31 cellular contexts compared by ENCODE assay signal in genomic region chr2:31555967-31556706, GRCh38. TPM values are rescaled to one million over a fixed set of nuclear protein-coding genes. Genes with fewer than 3 reads are reported as not detected.
DNase-seq lines count a peak whose midpoint lies in the region; ATAC-seq, FAIRE-seq and TF ChIP-seq lines count a peak whose summit lies in the region.
"Had no signal": no experiment of that assay in that cellular context is flagged by ENCODE, and none has a peak within 500 bp of the region (broad histone marks: within the 10 kb centered on the region; RNA-seq: fewer than 3 reads in every experiment).

No MANE protein-coding gene starts in this region.

- in situ Hi-C loops in HepG2 (cut with HindIII; ENCODE audit: extremely low pct_ligation_motif_present, low pct_unique_long_range_greater_than_20kb): no loop called here

- H3K27ac ChIP-seq in HepG2 (ENCODE audit: extremely low read length, insufficient read depth, low read length): no peak overlapping the region
- peak overlapping the region; percentile 93 to 94 for H3K27ac ChIP-seq in liver (ENCODE audit: low read depth in 1 of 2, low read length in 2 of 2)
- H3K27ac ChIP-seq: BLaER1 had no signal

- H3K4me2 ChIP-seq in HepG2 (ENCODE audit: low read depth, low read length): no peak overlapping the region
- H3K4me2 ChIP-seq: BLaER1 had no signal

- peak overlapping the region; percentile 3 for H3K27ac Mint-ChIP-seq in activated T-cell treated with anti-CD3 and anti-CD28 coated beads, Interleukin-2, amount 50 U/mL, for 72 hours
- H3K27ac Mint-ChIP-seq: CD14-positive monocyte; CD4-positive, alpha-beta memory T cell; CD4-positive, CD25-positive, alpha-beta regulatory T cell; CD8-positive, alpha-beta memory T cell had no signal

- no peaks in the 10 kb centered on the region for H3K4me1 Mint-ChIP-seq in activated T-cell treated with anti-CD3 and anti-CD28 coated beads, Interleukin-2, amount 50 U/mL, for 72 hours (ENCODE audit: low read depth)
- H3K4me1 Mint-ChIP-seq: CD4-positive, alpha-beta memory T cell; CD4-positive, CD25-positive, alpha-beta regulatory T cell; CD8-positive, alpha-beta memory T cell had no signal

- no peak for TF ChIP-seq POLR2A in HepG2 (IDR thresholded peaks at IDR 0.05; ENCODE audit: insufficient read depth in 1 of 2, low read depth in 2 of 2, low read length in 2 of 2)

- no peak overlapping the region for H3K9ac ChIP-seq in HepG2 (ENCODE audit: insufficient read depth, low read depth, low read length)
- H3K9ac ChIP-seq in liver (ENCODE audit: low read depth in 1 of 2, low read length in 2 of 2): no peak overlapping the region
- H3K9ac ChIP-seq: BLaER1 had no signal

- no peak for TF ChIP-seq EP300 in HepG2 (IDR thresholded peaks at IDR 0.05; ENCODE audit: low read depth in 2 of 2, low read length in 2 of 2)
- no peak for TF ChIP-seq EP300 in HepG2 (CRISPR knock-in tag; IDR thresholded peaks at IDR 0.05; ENCODE audit: borderline replicate concordance)

- H3K79me2 ChIP-seq in HepG2 (ENCODE audit: insufficient read depth, low read length): no peaks in the 10 kb centered on the region

- no TSS peak for BruUV-seq in HepG2 (replicated peaks; lab: Mats Ljungman, UMichigan)

- POLR2A ChIA-PET in HepG2 (lab: Yijun Ruan, JAX): no interaction called here

- H3K9me3 Mint-ChIP-seq in activated T-cell treated with anti-CD3 and anti-CD28 coated beads, Interleukin-2, amount 50 U/mL, for 72 hours: peaks cover 4 to 8% of the 10 kb centered on the region in 2 donors

- no peaks in the 10 kb centered on the region for H3K36me3 ChIP-seq in HepG2 (replicated peaks in 1 of 2; ENCODE audit: control insufficient read depth in 1 of 2, insufficient read depth in 2 of 2, low read length in 2 of 2)
- H3K36me3 ChIP-seq in liver (ENCODE audit: control insufficient read depth in 4 of 4, insufficient read depth in 3 of 4, low read depth in 1 of 4, low read length in 3 of 4): no peaks in the 10 kb centered on the region
- H3K36me3 ChIP-seq: BE2C, BLaER1 had no signal

- H3K4me1 ChIP-seq in HepG2 (ENCODE audit: insufficient read depth, low read length) (peaks cover 14% of the 10 kb centered on the region), liver (ENCODE audit: control insufficient read depth in 4 of 4, insufficient read depth in 4 of 4, low read length in 3 of 4) (peaks cover 6 to 51% (median 19%) of the 10 kb centered on the region in 4 donors)
- H3K4me1 ChIP-seq: BE2C, BLaER1 had no signal

- H4K20me1 ChIP-seq in HepG2 (ENCODE audit: insufficient read depth, low read length): no peaks in the 10 kb centered on the region
- H4K20me1 ChIP-seq: BLaER1 had no signal

- CTCF ChIA-PET in HepG2 (lab: Yijun Ruan, JAX; ENCODE audit: low intra/inter-chr PET ratio, low total read pairs): no interaction called here

- H3K9me3 ChIP-seq in HepG2 (ENCODE audit: low read length) (no peaks in the 10 kb centered on the region), liver (ENCODE audit: control insufficient read depth in 4 of 4, low read length in 3 of 4) (peaks cover 0 to 2% (median 0%) of the 10 kb centered on the region in 4 donors)
- H3K9me3 ChIP-seq: BE2C had no signal

- TF ChIP-seq CTCF in HepG2 (CRISPR knock-in tag; IDR thresholded peaks at IDR 0.05) (no peak), liver (IDR thresholded peaks at IDR 0.05; ENCODE audit: low read depth, low read length, missing input control) (no peak)

- H2AFZ ChIP-seq in HepG2 (ENCODE audit: low read length): no peak overlapping the region

- DNase-seq in activated T-cell treated with anti-CD3 and anti-CD28 coated beads, Interleukin-2, amount 50 U/mL, for 72 hours: no peak
- DNase-seq in activated T-cell treated with anti-CD3 and anti-CD28 coated beads, Interleukin-2, amount 50 U/mL, for 1 hour: no peak
- DNase-seq in HepG2 (ENCODE audit: low spot score) (no peak), NCI-H510A treated with DMSO at 0.1 percent for 48 hours (lab: John Stamatoyannopoulos, UW) (no peak)
- DNase-seq: 8988T; ACHN; BE2C; C1 segment of cervical spinal cord; CD4-positive, alpha-beta memory T cell; CD4-positive, CD25-positive, alpha-beta regulatory T cell; CD8-positive, alpha-beta memory T cell; COR-L47; DMS 273 treated with DMSO at 0.1 percent for 48 hours; DMS153; DMS79; DND-41; EL; GDM1 had no signal

- no peak overlapping the region for H3K4me3 ChIP-seq in HepG2 (replicated peaks in 1 of 3; ENCODE audit: insufficient read depth in 1 of 3, low read depth in 2 of 3, low read length in 3 of 3)
- no peak overlapping the region for H3K4me3 ChIP-seq in liver (ENCODE audit: low read depth in 1 of 3, low read length in 3 of 3)
- H3K4me3 ChIP-seq: BLaER1, GM12878 had no signal

- FAIRE-seq in HepG2 (lab: Jason Lieb, UNC): no peak
- FAIRE-seq: A204.1, GM12878, GM12892, GM18507, GM19239 had no signal

- no peak overlapping the region for H3K4me3 Mint-ChIP-seq in activated T-cell treated with anti-CD3 and anti-CD28 coated beads, Interleukin-2, amount 50 U/mL, for 72 hours
- H3K4me3 Mint-ChIP-seq: CD14-positive monocyte; CD4-positive, alpha-beta memory T cell; CD4-positive, CD25-positive, alpha-beta regulatory T cell; CD8-positive, alpha-beta memory T cell had no signal

- 23% methylated on average over 3 of the region's 3 CpGs for WGBS in HepG2 (ENCODE audit: low lambda C conversion rate)
- WGBS in liver: 73% methylated on average over 3 of the region's 3 CpGs

- H3K27me3 ChIP-seq in HepG2 (ENCODE audit: control insufficient read depth in 1 of 2, insufficient read depth in 2 of 2, low read length in 2 of 2) (peaks cover 0 to 8% of the 10 kb centered on the region in 2 experiments; a peak in 1 of 5 replicates), liver (ENCODE audit: control insufficient read depth in 4 of 4, insufficient read depth in 4 of 4, low read length in 3 of 4) (no peaks in the 10 kb centered on the region)
- H3K27me3 ChIP-seq: BE2C, BLaER1 had no signal

- ATAC-seq in activated T-cell treated with anti-CD3 and anti-CD28 coated beads, Interleukin-2, amount 50 U/mL, for 72 hours (replicated peaks in 1 of 2): no peak
- no peak for ATAC-seq in HepG2
- ATAC-seq in GM18907 (IDR thresholded peaks at IDR 0.05; ENCODE audit: unreplicated experiment): no peak
- ATAC-seq: GM12878 had no signal

- H3K27me3 Mint-ChIP-seq in activated T-cell treated with anti-CD3 and anti-CD28 coated beads, Interleukin-2, amount 50 U/mL, for 72 hours (ENCODE audit: low read depth): no peaks in the 10 kb centered on the region

- TF ChIP-seq RAD21 in HepG2 (CRISPR knock-in tag; IDR thresholded peaks at IDR 0.05) (no peak), liver (IDR thresholded peaks at IDR 0.05) (no peak)

- intact Hi-C loops in HepG2 (cut with micrococcal nuclease; ENCODE audit: unreplicated experiment): no loop called here

- H3K36me3 Mint-ChIP-seq in activated T-cell treated with anti-CD3 and anti-CD28 coated beads, Interleukin-2, amount 50 U/mL, for 72 hours (ENCODE audit: insufficient read depth in 2 of 2): peaks cover 0 to 2% of the 10 kb centered on the region in 2 donors
- H3K36me3 Mint-ChIP-seq: CD14-positive monocyte; CD4-positive, alpha-beta memory T cell; CD4-positive, CD25-positive, alpha-beta regulatory T cell had no signal

TF ChIP-seq in liver, 16 proteins besides CTCF, POLR2A, EP300 and RAD21 (continues in another document):
- TF ChIP-seq ATF3 (IDR thresholded peaks at IDR 0.05) (no peak), RXRA (IDR thresholded peaks at IDR 0.05) (peak in 1 of 2 donors; percentile 31), GABPA (IDR thresholded peaks at IDR 0.05 in 1 of 2, conservative IDR thresholded peaks at IDR 0.05 in 1 of 2) (no peak), NR2F2 (IDR thresholded peaks at IDR 0.05) (no peak)

RNA-seq across cellular contexts. Expression of gene SRD5A2, which starts 24.6 kb away (rescaled TPM):
- total RNA-seq in activated T-cell treated with anti-CD3 and anti-CD28 coated beads, Interleukin-2, amount 50 U/mL, for 72 hours: not detected
- not detected in 2 replicates for total RNA-seq in HepG2 (2016; rRNA removed; fragmentation: Illumina TruSeq; extraction: Trizol)
- not detected in 2 replicates for total RNA-seq in HepG2 (2016; cell fraction: cytosol; rRNA removed; fragmentation: Illumina TruSeq; extraction: Trizol; ENCODE audit: low read depth)
- not detected in 2 replicates for total RNA-seq in HepG2 (2016; cell fraction: insoluble cytoplasmic fraction; rRNA removed; fragmentation: Illumina TruSeq; extraction: Trizol)
- total RNA-seq in HepG2 (2016; cell fraction: membrane; rRNA removed; fragmentation: Illumina TruSeq; extraction: Trizol): not detected in 2 replicates
- total RNA-seq in HepG2 (2016; cell fraction: nucleus; rRNA removed; fragmentation: Illumina TruSeq; extraction: Trizol): not detected in 2 replicates
- polyA plus RNA-seq in HepG2 (2011; rRNA removed): 0.01 and 0.04 TPM in 2 replicates
- 0.01 TPM in 1 of 2 replicates, not detected in the other for polyA plus RNA-seq in HepG2 (2011; cell fraction: cytosol; rRNA removed)
- 0.06 and 0.07 TPM in 2 replicates for polyA plus RNA-seq in HepG2 (2011; cell fraction: nucleus; rRNA removed)
- 0.04 TPM in 1 of 2 replicates, not detected in the other for polyA plus RNA-seq in HepG2 (2012)
- not detected in 2 replicates for polyA plus RNA-seq in HepG2 (2016; cell fraction: cytosol; fragmentation: Illumina TruSeq; extraction: Trizol; ENCODE audit: low read depth)
- 0.04 TPM in 1 of 2 replicates, not detected in the other for polyA plus RNA-seq in HepG2 (2016; cell fraction: insoluble cytoplasmic fraction; fragmentation: Illumina TruSeq; extraction: Trizol; ENCODE audit: low read depth)
- polyA plus RNA-seq in HepG2 (2016; cell fraction: membrane; fragmentation: Illumina TruSeq; extraction: Trizol; ENCODE audit: low read depth): 0.03 TPM in 1 of 2 replicates, not detected in the other
- not detected in 2 replicates for polyA plus RNA-seq in HepG2 (2016; cell fraction: nucleus; fragmentation: Illumina TruSeq; extraction: Trizol; ENCODE audit: insufficient read depth, low read depth)
- 0.02 TPM in 1 of 2 replicates, not detected in the other for polyA minus RNA-seq in HepG2 (2011; rRNA and poly(A)+ RNA removed; ENCODE audit: low replicate concordance)
- polyA minus RNA-seq in HepG2 (2011; cell fraction: cytosol; rRNA and poly(A)+ RNA removed): not detected in 2 replicates
- 0.13 TPM in 1 of 2 replicates, not detected in the other for polyA minus RNA-seq in HepG2 (2011; cell fraction: nucleus; rRNA and poly(A)+ RNA removed)
- 10 to 100 TPM in 1 of 2 donors, not detected in 1; 23.3 TPM for total RNA-seq in liver
- 1 to 10 TPM; 2.3 to 2.9 TPM for polyA plus RNA-seq in liver
- total RNA-seq: A673; CD4-positive, alpha-beta memory T cell; CD4-positive, CD25-positive, alpha-beta regulatory T cell; CD8-positive, alpha-beta memory T cell; Daoy; G401; GM12878 had no signal
- polyA plus RNA-seq: AG04450; CD14-positive monocyte; CD4-positive, alpha-beta memory T cell; CD4-positive, CD25-positive, alpha-beta regulatory T cell; CD8-positive, alpha-beta memory T cell had no signal
